22 cellular contexts compared by ENCODE assay signal in genomic region chr1:11579506-11579905, GRCh38.
"Had no signal": no experiment of that assay in that cellular context is flagged by ENCODE, and none has a peak within 500 bp of the region (broad histone marks: within the 10 kb centered on the region; RNA-seq: fewer than 3 reads in every experiment).

No MANE protein-coding gene starts in this region.

- DNase-seq: KBM-7, MV-4-11, NCI-H1048, NCI-H1105, NCI-H1417, NCI-H1436 treated with DMSO at 0.1 percent for 48 hours, NCI-H1694, NCI-H187 treated with DMSO at 0.1 percent for 48 hours, NCI-H2029 treated with DMSO at 0.1 percent for 48 hours, NCI-H2171 treated with DMSO at 0.1 percent for 48 hours, NCI-H345, NCI-H446 treated with DMSO at 0.1 percent for 48 hours, NCI-H510A treated with DMSO at 0.1 percent for 48 hours, NCI-H526, OCI-M1, PC-9, Peyer's patch, SIG-M5, SW 1271 had no signal

- H3K4me3 ChIP-seq: PC-9, Peyer's patch, SJSA1, SK-N-MC had no signal

- H3K36me3 ChIP-seq: Peyer's patch, SJSA1 had no signal

- H3K27me3 ChIP-seq: Peyer's patch had no signal

- H3K9me3 ChIP-seq: Peyer's patch, SJSA1 had no signal

- H3K4me2 ChIP-seq: PC-9 had no signal

- H3K4me1 ChIP-seq: Peyer's patch, SJSA1 had no signal

- H2AFZ ChIP-seq: PC-9 had no signal

- ATAC-seq: Right ventricle myocardium inferior had no signal

- H3K27ac ChIP-seq: PC-9, Peyer's patch, SJSA1, SK-N-MC had no signal
